Comparison of ENCODE assay signal across 8 cellular contexts in the genomic region with DNA sequence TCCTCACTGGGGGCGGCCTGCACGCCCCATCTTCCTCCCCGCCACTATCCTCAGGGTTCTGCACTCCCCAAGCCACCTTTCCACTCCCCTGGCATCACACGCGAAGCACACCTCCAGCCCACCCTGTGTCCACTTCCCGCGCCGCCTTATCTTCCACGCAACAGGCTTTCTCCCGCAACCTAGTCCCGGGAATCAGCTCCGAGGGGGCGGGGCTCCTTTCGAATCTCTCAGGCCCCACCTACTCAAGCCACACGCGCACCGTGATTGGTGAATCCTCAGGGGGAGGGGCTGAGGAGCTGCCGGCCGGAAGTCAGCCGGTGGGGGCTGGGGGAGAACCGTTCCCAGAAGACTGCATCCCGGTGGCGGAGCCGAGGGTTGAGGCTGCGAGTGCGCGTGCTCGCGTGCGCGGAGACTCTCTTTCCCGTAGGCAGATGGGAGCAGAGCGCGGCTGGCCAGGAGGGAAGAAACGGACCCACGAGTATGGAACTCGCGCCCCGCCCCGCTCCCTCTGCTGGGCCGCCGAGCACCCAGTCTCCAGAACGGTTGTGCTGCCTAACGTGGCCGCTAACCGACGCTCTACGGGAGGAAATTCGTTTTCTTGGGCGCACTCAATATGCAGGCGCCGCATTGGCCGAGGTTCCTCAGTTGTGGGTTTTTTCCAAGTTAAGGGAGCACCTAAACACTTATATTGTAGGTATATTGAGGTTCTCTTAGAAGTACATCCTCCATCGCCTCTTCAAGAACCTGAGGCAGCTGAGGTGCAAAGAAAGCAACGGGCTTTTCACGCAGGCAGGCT. TPM values are rescaled to one million over a fixed set of nuclear protein-coding genes. Genes with fewer than 3 reads are reported as not detected.
A peak's percentile ranks its signal among the peaks of the same experiment; 100 is the strongest.
DNase-seq lines count a peak whose midpoint lies in the region; ATAC-seq and TF ChIP-seq lines count a peak whose summit lies in the region.

PSRC1 (minus strand) TSS at position 194 of the 796 bp plus-strand sequence.

- peak; percentile 57 for TF ChIP-seq CTCF in C4-2B (conservative IDR thresholded peaks at IDR 0.05)
- TF ChIP-seq CTCF in left lung (IDR thresholded peaks at IDR 0.05) = peak in 1 of 2 donors; percentile 28

- POLR2A ChIA-PET in activated CD4-positive, alpha-beta T cell treated with anti-CD3 and anti-CD28 coated beads, Interleukin-2, amount 10 ng/mL, durations not matched to agents 7 days and 5 days (lab: Charles Lee) = no interaction called here

- H3K36me3 ChIP-seq in left lung = peaks cover 0 to 4% of the 10 kb centered on the region in 2 donors

- intact Hi-C loops in dendritic cell treated with granulocyte-macrophage colony-stimulating factor and Interleukin-4, amounts not matched to agents 40 ng/mL and 50 ng/mL, for 4 days (cut with micrococcal nuclease) = no loop called here
- intact Hi-C loops in left lung (cut with DNase I) = no loop called here

- ATAC-seq in GM19328 (IDR thresholded peaks at IDR 0.05; ENCODE audit: unreplicated experiment) = peak; percentile 96
- ATAC-seq in HG03520 (IDR thresholded peaks at IDR 0.05; ENCODE audit: unreplicated experiment) = peak; percentile 86
- peak; percentile 99 for ATAC-seq in left lung

- no peaks in the 10 kb centered on the region for H3K9me3 ChIP-seq in left lung

- H3K9me3 Mint-ChIP-seq in activated CD4-positive, alpha-beta T cell treated with anti-CD3 and anti-CD28 coated beads, Interleukin-2, amount 10 ng/mL, durations not matched to agents 7 days and 5 days = no peaks in the 10 kb centered on the region
- H3K9me3 Mint-ChIP-seq in dendritic cell treated with granulocyte-macrophage colony-stimulating factor and Interleukin-4, amounts not matched to agents 40 ng/mL and 50 ng/mL, for 4 days = no peaks in the 10 kb centered on the region

- no peaks in the 10 kb centered on the region for H3K27me3 ChIP-seq in left lung

- CTCF ChIA-PET in activated CD4-positive, alpha-beta T cell treated with anti-CD3 and anti-CD28 coated beads, Interleukin-2, amount 10 ng/mL, durations not matched to agents 7 days and 5 days (lab: Charles Lee) = interaction anchor here (0.8 to 7.7 kb wide), 9 partner anchors 14 to 252 kb away, joined by 3 to 50 read pairs (median 4); partner anchors contain the start of genes AMIGO1 and SORT1

- H3K4me1 Mint-ChIP-seq in activated CD4-positive, alpha-beta T cell treated with anti-CD3 and anti-CD28 coated beads, Interleukin-2, amount 10 ng/mL, durations not matched to agents 7 days and 5 days = peaks cover 32% of the 10 kb centered on the region
- peaks cover 39% of the 10 kb centered on the region for H3K4me1 Mint-ChIP-seq in dendritic cell treated with granulocyte-macrophage colony-stimulating factor and Interleukin-4, amounts not matched to agents 40 ng/mL and 50 ng/mL, for 4 days (ENCODE audit: low read depth)

- peak within 1 kb of the TSS; percentile 88 for H3K27ac ChIP-seq in C4-2B
- peak within 1 kb of the TSS; percentile 86 to 89 for H3K27ac ChIP-seq in left lung

- peaks cover 27% of the 10 kb centered on the region for H3K36me3 Mint-ChIP-seq in activated CD4-positive, alpha-beta T cell treated with anti-CD3 and anti-CD28 coated beads, Interleukin-2, amount 10 ng/mL, durations not matched to agents 7 days and 5 days (ENCODE audit: low read depth)
- peaks cover 8% of the 10 kb centered on the region for H3K36me3 Mint-ChIP-seq in dendritic cell treated with granulocyte-macrophage colony-stimulating factor and Interleukin-4, amounts not matched to agents 40 ng/mL and 50 ng/mL, for 4 days (ENCODE audit: low read depth)

- peaks cover 18 to 30% of the 10 kb centered on the region in 2 donors for H3K4me1 ChIP-seq in left lung

- H3K27ac Mint-ChIP-seq in activated CD4-positive, alpha-beta T cell treated with anti-CD3 and anti-CD28 coated beads, Interleukin-2, amount 10 ng/mL, durations not matched to agents 7 days and 5 days = peak within 1 kb of the TSS; percentile 96
- H3K27ac Mint-ChIP-seq in dendritic cell treated with granulocyte-macrophage colony-stimulating factor and Interleukin-4, amounts not matched to agents 40 ng/mL and 50 ng/mL, for 4 days = peak within 1 kb of the TSS; percentile 82

- no peaks in the 10 kb centered on the region for H3K27me3 Mint-ChIP-seq in activated CD4-positive, alpha-beta T cell treated with anti-CD3 and anti-CD28 coated beads, Interleukin-2, amount 10 ng/mL, durations not matched to agents 7 days and 5 days
- H3K27me3 Mint-ChIP-seq in dendritic cell treated with granulocyte-macrophage colony-stimulating factor and Interleukin-4, amounts not matched to agents 40 ng/mL and 50 ng/mL, for 4 days = no peaks in the 10 kb centered on the region

- H3K4me3 Mint-ChIP-seq in activated CD4-positive, alpha-beta T cell treated with anti-CD3 and anti-CD28 coated beads, Interleukin-2, amount 10 ng/mL, durations not matched to agents 7 days and 5 days = peak within 1 kb of the TSS; percentile 100
- H3K4me3 Mint-ChIP-seq in dendritic cell treated with granulocyte-macrophage colony-stimulating factor and Interleukin-4, amounts not matched to agents 40 ng/mL and 50 ng/mL, for 4 days = peak within 1 kb of the TSS; percentile 97

- DNase-seq in NCI-H69 (lab: John Stamatoyannopoulos, UW) = peak; percentile 96
- DNase-seq in activated CD4-positive, alpha-beta T cell treated with anti-CD3 and anti-CD28 coated beads, Interleukin-2, amount 10 ng/mL, durations not matched to agents 7 days and 5 days = peak; percentile 93
- DNase-seq in left lung = peak; percentile 97 to 98
- DNase-seq in stimulated activated CD4-positive, alpha-beta T cell treated with anti-CD3 and anti-CD28 coated beads, Interleukin-2, amount 100 ng/mL, for 48 hours = peak; percentile 80 to 89

- peak within 1 kb of the TSS; percentile 50 to 58 for H3K4me3 ChIP-seq in left lung

RNA-seq across cellular contexts. Expression of gene PSRC1, which starts in this region (rescaled TPM):
- total RNA-seq in activated CD4-positive, alpha-beta T cell treated with anti-CD3 and anti-CD28 coated beads, Interleukin-2, amount 10 ng/mL, durations not matched to agents 7 days and 5 days = 10 to 100 TPM; 32.7 to 34.5 TPM
- total RNA-seq in left lung = 1 to 10 TPM; 4.2 to 7.3 TPM

Comparison
In these comparisons a context has a peak if more than half of its experiments do, and no peak if none do; other contexts are left out.
1. Peak in every context shown above with its lines: DNase-seq, ATAC-seq, H3K4me3 ChIP-seq and H3K27ac ChIP-seq.
2. RNA of gene PSRC1 (total RNA-seq): 32.7 to 34.5 TPM in activated CD4-positive, alpha-beta T cell treated with anti-CD3 and anti-CD28 coated beads, Interleukin-2, amount 10 ng/mL, durations not matched to agents 7 days and 5 days; 4.2 to 7.3 TPM in left lung; every median in the first group is over 4 times any median in the second.